In genomic region chr4:174880001-174880400, GRCh38 we compare ENCODE assay signal across 37 cellular contexts. TPM values are rescaled to one million over a fixed set of nuclear protein-coding genes. Genes with fewer than 3 reads are reported as not detected.
"Had no signal": no experiment of that assay in that cellular context is flagged by ENCODE, and none has a peak within 500 bp of the region (broad histone marks: within the 10 kb centered on the region; RNA-seq: fewer than 3 reads in every experiment).

No MANE protein-coding gene starts in this region.

- H3K4me3 ChIP-seq: adrenal gland, body of pancreas, breast epithelium had no signal

- ATAC-seq: activated CD8-positive, alpha-beta T cell treated with anti-CD3 and anti-CD28 coated beads for 36 hours; activated naive CD4-positive, alpha-beta T cell treated with anti-CD3 and anti-CD28 coated beads, Interleukin-2, amount 50 U/mL, for 72 hours; activated T-cell treated with anti-CD3 and anti-CD28 coated beads, Interleukin-2, amount 50 U/mL, for 4 hours; activated T-cell treated with anti-CD3 and anti-CD28 coated beads, Interleukin-2, amount 50 U/mL, for 72 hours; activated T-helper 17 cell treated with anti-CD3 and anti-CD28 coated beads, Interleukin-2, amount 50 U/mL, for 72 hours; body of pancreas had no signal

- DNase-seq: activated B cell treated with CpG ODN at 0.5 μM for 24 hours; activated CD4-positive, alpha-beta memory T cell treated with anti-CD3 and anti-CD28 coated beads for 36 hours; activated CD4-positive, alpha-beta T cell treated with anti-CD3 and anti-CD28 coated beads for 4 hours; activated CD4-positive, alpha-beta T cell treated with anti-CD3 and anti-CD28 coated beads, Interleukin-2, amount 10 ng/mL, durations not matched to agents 24 days and 14 days; activated CD4-positive, alpha-beta T cell treated with anti-CD3 and anti-CD28 coated beads, Interleukin-2, amount 50 U/mL, for 1 hour; activated CD4-positive, alpha-beta T cell treated with anti-CD3 and anti-CD28 coated beads, Interleukin-2, amount 50 U/mL, for 4 hours; activated CD4-positive, CD25-positive, alpha-beta regulatory T cell treated with anti-CD3 and anti-CD28 coated beads, Interleukin-2, amount 50 U/mL, for 72 hours; activated CD8-positive, alpha-beta memory T cell treated with anti-CD3 and anti-CD28 coated beads, Interleukin-2, amount 50 U/mL, for 4 hours; activated CD8-positive, alpha-beta T cell treated with anti-CD3 and anti-CD28 coated beads for 36 hours; activated effector memory CD4-positive, alpha-beta T cell treated with anti-CD3 and anti-CD28 coated beads, Interleukin-2, amount 50 U/mL, for 16 hours; activated gamma-delta T cell treated with Interleukin-2 at 50 U/mL for 16 hours; activated naive CD4-positive, alpha-beta T cell; activated naive CD4-positive, alpha-beta T cell treated with anti-CD3 and anti-CD28 coated beads for 36 hours; activated naive CD4-positive, alpha-beta T cell treated with anti-CD3 and anti-CD28 coated beads, Interleukin-2, amount 50 U/mL, for 16 hours; activated naive CD8-positive, alpha-beta T cell treated with anti-CD3 and anti-CD28 coated beads for 36 hours; activated T-cell treated with anti-CD3 and anti-CD28 coated beads for 4 hours; activated T-cell treated with anti-CD3 and anti-CD28 coated beads, Interleukin-2, amount 50 U/mL, for 1 hour; activated T-cell treated with anti-CD3 and anti-CD28 coated beads, Interleukin-2, amount 50 U/mL, for 4 hours; activated T-cell treated with anti-CD3 and anti-CD28 coated beads, Interleukin-2, amount 50 U/mL, for 72 hours; adrenal gland; amniotic stem cell; aorta; body of pancreas; brain microvascular endothelial cell; central memory CD4-positive, alpha-beta T cell; T-helper 2 cell; T-helper 9 cell had no signal

- H3K27me3 Mint-ChIP-seq: activated B cell treated with CpG ODN at 0.5 μM for 24 hours; activated CD4-positive, alpha-beta memory T cell treated with anti-CD3 and anti-CD28 coated beads for 36 hours; activated CD4-positive, alpha-beta T cell treated with anti-CD3 and anti-CD28 coated beads, Interleukin-2, amount 10 ng/mL, durations not matched to agents 24 days and 14 days; activated CD8-positive, alpha-beta T cell treated with anti-CD3 and anti-CD28 coated beads for 36 hours; activated naive CD8-positive, alpha-beta T cell treated with anti-CD3 and anti-CD28 coated beads for 36 hours; activated T-helper 17 cell treated with anti-CD3 and anti-CD28 coated beads, Interleukin-2, amount 50 U/mL, for 72 hours had no signal

- H3K27ac ChIP-seq: adrenal gland, body of pancreas, brain microvascular endothelial cell, breast epithelium, VCaP had no signal

- H3K4me1 ChIP-seq: adrenal gland, body of pancreas, breast epithelium had no signal

- H3K9me3 Mint-ChIP-seq: activated B cell treated with CpG ODN at 0.5 μM for 24 hours; activated CD4-positive, alpha-beta T cell treated with anti-CD3 and anti-CD28 coated beads, Interleukin-2, amount 10 ng/mL, durations not matched to agents 24 days and 14 days; activated CD8-positive, alpha-beta T cell treated with anti-CD3 and anti-CD28 coated beads for 36 hours; activated T-helper 1 cell treated with anti-CD3 and anti-CD28 coated beads, Interleukin-12 subunit alpha, Interleukin-12 subunit beta, Interleukin-2, Interleukin-4 antibody, amounts not matched to agents 30 ng/mL and 10 ng/mL and 1 ng/mL, durations not matched to agents 14 hours and 24 hours and 36 hours; T-helper 1 cell treated with Interleukin-12 subunit alpha and Interleukin-12 subunit beta and Interleukin-4 antibody, amounts not matched to agents 30 μg/mL and 1 μg/mL, for 36 hours; T-helper 2 cell treated with Interferon-gamma antibody and Interleukin-4, amounts not matched to agents 5 μg/mL and 100 μg/mL, for 36 hours had no signal

- H3K4me3 Mint-ChIP-seq: activated B cell treated with CpG ODN at 0.5 μM for 24 hours; activated CD4-positive, alpha-beta memory T cell treated with anti-CD3 and anti-CD28 coated beads for 36 hours; activated CD4-positive, alpha-beta T cell treated with anti-CD3 and anti-CD28 coated beads, Interleukin-2, amount 10 ng/mL, durations not matched to agents 24 days and 14 days; activated CD8-positive, alpha-beta T cell treated with anti-CD3 and anti-CD28 coated beads for 36 hours; activated naive CD4-positive, alpha-beta T cell treated with anti-CD3 and anti-CD28 coated beads for 36 hours; activated naive CD8-positive, alpha-beta T cell treated with anti-CD3 and anti-CD28 coated beads for 36 hours; activated T-cell treated with anti-CD3 and anti-CD28 coated beads, Interleukin-2, amount 50 U/mL, for 4 hours; activated T-cell treated with anti-CD3 and anti-CD28 coated beads, Interleukin-2, amount 50 U/mL, for 72 hours; activated T-helper 1 cell treated with anti-CD3 and anti-CD28 coated beads, Interleukin-12 subunit alpha, Interleukin-12 subunit beta, Interleukin-2, Interleukin-4 antibody, amounts not matched to agents 30 ng/mL and 10 ng/mL and 1 ng/mL, durations not matched to agents 14 hours and 24 hours and 36 hours; activated T-helper 17 cell treated with anti-CD3 and anti-CD28 coated beads, Interleukin-2, amount 50 U/mL, for 72 hours; T-helper 1 cell treated with Interleukin-12 subunit alpha and Interleukin-12 subunit beta and Interleukin-4 antibody, amounts not matched to agents 30 μg/mL and 1 μg/mL, for 36 hours; T-helper 2 cell treated with Interferon-gamma antibody and Interleukin-4, amounts not matched to agents 5 μg/mL and 100 μg/mL, for 36 hours had no signal

- H3K9me3 ChIP-seq: adrenal gland, body of pancreas, breast epithelium had no signal

- H3K36me3 ChIP-seq: adrenal gland, brain microvascular endothelial cell, breast epithelium had no signal

- H3K27ac Mint-ChIP-seq: activated B cell treated with CpG ODN at 0.5 μM for 24 hours; activated CD4-positive, alpha-beta memory T cell treated with anti-CD3 and anti-CD28 coated beads for 36 hours; activated CD4-positive, alpha-beta T cell treated with anti-CD3 and anti-CD28 coated beads, Interleukin-2, amount 10 ng/mL, durations not matched to agents 24 days and 14 days; activated CD8-positive, alpha-beta T cell treated with anti-CD3 and anti-CD28 coated beads for 36 hours; activated naive CD4-positive, alpha-beta T cell treated with anti-CD3 and anti-CD28 coated beads for 36 hours; activated naive CD4-positive, alpha-beta T cell treated with anti-CD3 and anti-CD28 coated beads, Interleukin-2, amount 50 U/mL, for 72 hours; activated naive CD8-positive, alpha-beta T cell treated with anti-CD3 and anti-CD28 coated beads for 36 hours; activated T-cell treated with anti-CD3 and anti-CD28 coated beads, Interleukin-2, amount 50 U/mL, for 72 hours; activated T-helper 1 cell treated with anti-CD3 and anti-CD28 coated beads, Interleukin-12 subunit alpha, Interleukin-12 subunit beta, Interleukin-2, Interleukin-4 antibody, amounts not matched to agents 30 ng/mL and 10 ng/mL and 1 ng/mL, durations not matched to agents 14 hours and 24 hours and 36 hours; activated T-helper 17 cell treated with anti-CD3 and anti-CD28 coated beads, Interleukin-2, amount 50 U/mL, for 72 hours; T-helper 1 cell treated with Interleukin-12 subunit alpha and Interleukin-12 subunit beta and Interleukin-4 antibody, amounts not matched to agents 30 μg/mL and 1 μg/mL, for 36 hours; T-helper 2 cell treated with Interferon-gamma antibody and Interleukin-4, amounts not matched to agents 5 μg/mL and 100 μg/mL, for 36 hours had no signal

- H3K4me1 Mint-ChIP-seq: activated CD4-positive, alpha-beta T cell treated with anti-CD3 and anti-CD28 coated beads, Interleukin-2, amount 10 ng/mL, durations not matched to agents 24 days and 14 days; activated naive CD8-positive, alpha-beta T cell treated with anti-CD3 and anti-CD28 coated beads for 36 hours; activated T-helper 17 cell treated with anti-CD3 and anti-CD28 coated beads, Interleukin-2, amount 50 U/mL, for 72 hours had no signal

- H3K27me3 ChIP-seq: adrenal gland, body of pancreas, brain microvascular endothelial cell, breast epithelium had no signal

- H3K36me3 Mint-ChIP-seq: activated CD4-positive, alpha-beta memory T cell treated with anti-CD3 and anti-CD28 coated beads for 36 hours; activated naive CD4-positive, alpha-beta T cell treated with anti-CD3 and anti-CD28 coated beads, Interleukin-2, amount 50 U/mL, for 72 hours; activated naive CD8-positive, alpha-beta T cell treated with anti-CD3 and anti-CD28 coated beads for 36 hours had no signal

RNA-seq across cellular contexts. Expression of gene ADAM29, which starts 38.2 kb away (rescaled TPM):
- total RNA-seq: activated B cell treated with CpG ODN at 0.5 μM for 24 hours; activated CD4-positive, alpha-beta memory T cell treated with anti-CD3 and anti-CD28 coated beads for 36 hours; activated CD4-positive, alpha-beta T cell treated with anti-CD3 and anti-CD28 coated beads, Interleukin-2, amount 10 ng/mL, durations not matched to agents 24 days and 14 days; activated CD8-positive, alpha-beta memory T cell treated with anti-CD3 and anti-CD28 coated beads for 36 hours; activated CD8-positive, alpha-beta T cell treated with anti-CD3 and anti-CD28 coated beads for 36 hours; activated naive CD4-positive, alpha-beta T cell treated with anti-CD3 and anti-CD28 coated beads for 36 hours; activated naive CD4-positive, alpha-beta T cell treated with anti-CD3 and anti-CD28 coated beads, Interleukin-2, amount 50 U/mL, for 72 hours; activated naive CD8-positive, alpha-beta T cell treated with anti-CD3 and anti-CD28 coated beads for 36 hours; activated T-cell treated with anti-CD3 and anti-CD28 coated beads, Interleukin-2, amount 50 U/mL, for 4 hours; activated T-cell treated with anti-CD3 and anti-CD28 coated beads, Interleukin-2, amount 50 U/mL, for 72 hours; activated T-helper 1 cell treated with anti-CD3 and anti-CD28 coated beads, Interleukin-12 subunit alpha, Interleukin-12 subunit beta, Interleukin-2, Interleukin-4 antibody, amounts not matched to agents 30 ng/mL and 10 ng/mL and 1 ng/mL, durations not matched to agents 14 hours and 24 hours and 36 hours; activated T-helper 17 cell treated with anti-CD3 and anti-CD28 coated beads, Interleukin-2, amount 50 U/mL, for 72 hours; aorta; astrocyte; body of pancreas; cardiac septum had no signal
- polyA plus RNA-seq: adrenal gland, aorta had no signal

RNA-seq across cellular contexts. Expression of gene GLRA3, which starts 51.0 kb away (rescaled TPM):
- total RNA-seq: activated CD4-positive, alpha-beta memory T cell treated with anti-CD3 and anti-CD28 coated beads for 36 hours; activated CD4-positive, alpha-beta T cell treated with anti-CD3 and anti-CD28 coated beads, Interleukin-2, amount 10 ng/mL, durations not matched to agents 24 days and 14 days; activated CD8-positive, alpha-beta memory T cell treated with anti-CD3 and anti-CD28 coated beads for 36 hours; activated CD8-positive, alpha-beta T cell treated with anti-CD3 and anti-CD28 coated beads for 36 hours; activated naive CD4-positive, alpha-beta T cell treated with anti-CD3 and anti-CD28 coated beads for 36 hours; activated naive CD4-positive, alpha-beta T cell treated with anti-CD3 and anti-CD28 coated beads, Interleukin-2, amount 50 U/mL, for 72 hours; activated naive CD8-positive, alpha-beta T cell treated with anti-CD3 and anti-CD28 coated beads for 36 hours; activated T-cell treated with anti-CD3 and anti-CD28 coated beads, Interleukin-2, amount 50 U/mL, for 4 hours; activated T-cell treated with anti-CD3 and anti-CD28 coated beads, Interleukin-2, amount 50 U/mL, for 72 hours; activated T-helper 1 cell treated with anti-CD3 and anti-CD28 coated beads, Interleukin-12 subunit alpha, Interleukin-12 subunit beta, Interleukin-2, Interleukin-4 antibody, amounts not matched to agents 30 ng/mL and 10 ng/mL and 1 ng/mL, durations not matched to agents 14 hours and 24 hours and 36 hours; activated T-helper 17 cell treated with anti-CD3 and anti-CD28 coated beads, Interleukin-2, amount 50 U/mL, for 72 hours; aorta; astrocyte; cardiac septum had no signal
- polyA plus RNA-seq: aorta had no signal
